ENCODE assay signal across 1 cellular context in the genomic region with DNA sequence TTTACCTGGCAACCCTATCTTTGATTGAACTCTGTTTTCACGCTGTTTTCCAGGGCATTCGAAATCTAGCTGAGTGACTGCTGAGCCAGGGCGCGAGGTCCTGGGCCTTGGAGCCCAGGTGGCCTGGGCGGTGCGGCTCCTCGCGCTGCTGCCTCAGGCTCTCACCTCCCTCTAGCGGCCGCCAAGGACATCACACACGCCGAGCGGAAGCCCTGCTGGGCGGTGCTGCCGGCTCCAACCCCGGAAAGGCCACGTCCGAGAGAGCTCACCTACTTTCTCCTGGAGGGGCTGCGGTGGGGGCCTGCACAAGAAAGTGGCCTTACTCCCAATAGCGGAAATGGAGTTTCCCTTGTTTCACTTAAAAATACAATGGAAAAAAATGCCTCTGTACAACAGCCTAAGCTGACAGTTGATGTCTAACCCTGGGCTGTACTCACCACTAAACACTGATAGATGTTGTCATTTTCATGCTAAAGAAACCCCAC.
TF ChIP-seq lines count a peak whose summit lies in the region.

No MANE protein-coding gene starts in this region.

TF ChIP-seq in HepG2, 621 proteins besides CTCF, POLR2A, EP300 and RAD21 (continued from another document and continues in another):
- TF ChIP-seq MIER3 (CRISPR knock-in tag; IDR thresholded peaks at IDR 0.05; ENCODE audit: borderline replicate concordance) (0 out of 2 replicates have a peak, but pooled peaks have one; percentile 45), NR2F1 (CRISPR knock-in tag; IDR thresholded peaks at IDR 0.05) (no peak), HDAC6 (IDR thresholded peaks at IDR 0.05; ENCODE audit: low read depth, low read length) (no peak), NR3C1 (CRISPR knock-in tag; IDR thresholded peaks at IDR 0.05) (no peak), PAF1 (CRISPR knock-in tag; IDR thresholded peaks at IDR 0.05) (no peak), ZSCAN20 (CRISPR knock-in tag; IDR thresholded peaks at IDR 0.05; ENCODE audit: borderline replicate concordance) (peak; percentile 56; the same call in 1 of the 2 replicates), DMAP1 (CRISPR knock-in tag; IDR thresholded peaks at IDR 0.05) (no peak), ZNF264 (CRISPR knock-in tag; IDR thresholded peaks at IDR 0.05) (0 out of 2 replicates have a peak, but pooled peaks have one; percentile 35), CHCHD3 (CRISPR knock-in tag; IDR thresholded peaks at IDR 0.05) (no peak), ZNF33A (CRISPR knock-in tag; IDR thresholded peaks at IDR 0.05; ENCODE audit: borderline replicate concordance) (no peak), SRSF4 (IDR thresholded peaks at IDR 0.05; ENCODE audit: low read depth, low read length, poor library complexity, severe bottlenecking) (no peak), ZNF138 (CRISPR knock-in tag; IDR thresholded peaks at IDR 0.05; ENCODE audit: low read depth) (no peak), ZNF230 (CRISPR knock-in tag; IDR thresholded peaks at IDR 0.05) (no peak), SP1 (IDR thresholded peaks at IDR 0.05) (no peak), SP1 (CRISPR knock-in tag; IDR thresholded peaks at IDR 0.05) (no peak), FOXA1 (IDR thresholded peaks at IDR 0.05) (no peak), FOXA1 (CRISPR knock-in tag; IDR thresholded peaks at IDR 0.05) (no peak), FOXC1 (CRISPR knock-in tag; IDR thresholded peaks at IDR 0.05; ENCODE audit: borderline replicate concordance) (peak; percentile 38; the same call in 1 of the 2 replicates), AGO2 (optimal IDR thresholded peaks at IDR 0.05; ENCODE audit: low read depth, low read length) (no peak), KDM4B (CRISPR knock-in tag; IDR thresholded peaks at IDR 0.05) (peak; percentile 66; the same call in 1 of the 2 replicates), ZNF556 (CRISPR knock-in tag; IDR thresholded peaks at IDR 0.05; ENCODE audit: borderline replicate concordance) (peak; percentile 52; the same call in 1 of the 2 replicates), SMAD1 (CRISPR knock-in tag; IDR thresholded peaks at IDR 0.05; ENCODE audit: borderline replicate concordance, low read depth) (no peak), RBFOX2 (IDR thresholded peaks at IDR 0.05; ENCODE audit: low read depth, low read length) (no peak), ZC3H4 (CRISPR knock-in tag; IDR thresholded peaks at IDR 0.05; ENCODE audit: borderline replicate concordance) (no peak), ZBTB20 (CRISPR knock-in tag; IDR thresholded peaks at IDR 0.05; ENCODE audit: borderline replicate concordance, low read depth) (peak; percentile 44; the same call in 1 of the 2 replicates), ZMYM3 (CRISPR knock-in tag; IDR thresholded peaks at IDR 0.05) (0 out of 2 replicates have a peak, but pooled peaks have one; percentile 16), MIER2 (CRISPR knock-in tag; IDR thresholded peaks at IDR 0.05) (no peak), RXRB (CRISPR knock-in tag; IDR thresholded peaks at IDR 0.05; ENCODE audit: borderline replicate concordance) (0 out of 2 replicates have a peak, but pooled peaks have one; percentile 15)
- TF ChIP-seq, protein P1, sequence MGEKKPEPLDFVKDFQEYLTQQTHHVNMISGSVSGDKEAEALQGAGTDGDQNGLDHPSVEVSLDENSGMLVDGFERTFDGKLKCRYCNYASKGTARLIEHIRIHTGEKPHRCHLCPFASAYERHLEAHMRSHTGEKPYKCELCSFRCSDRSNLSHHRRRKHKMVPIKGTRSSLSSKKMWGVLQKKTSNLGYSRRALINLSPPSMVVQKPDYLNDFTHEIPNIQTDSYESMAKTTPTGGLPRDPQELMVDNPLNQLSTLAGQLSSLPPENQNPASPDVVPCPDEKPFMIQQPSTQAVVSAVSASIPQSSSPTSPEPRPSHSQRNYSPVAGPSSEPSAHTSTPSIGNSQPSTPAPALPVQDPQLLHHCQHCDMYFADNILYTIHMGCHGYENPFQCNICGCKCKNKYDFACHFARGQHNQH (CRISPR knock-in tag; IDR thresholded peaks at IDR 0.05): peak; percentile 50; the same call in 1 of the 2 replicates
- TF ChIP-seq, protein P2, sequence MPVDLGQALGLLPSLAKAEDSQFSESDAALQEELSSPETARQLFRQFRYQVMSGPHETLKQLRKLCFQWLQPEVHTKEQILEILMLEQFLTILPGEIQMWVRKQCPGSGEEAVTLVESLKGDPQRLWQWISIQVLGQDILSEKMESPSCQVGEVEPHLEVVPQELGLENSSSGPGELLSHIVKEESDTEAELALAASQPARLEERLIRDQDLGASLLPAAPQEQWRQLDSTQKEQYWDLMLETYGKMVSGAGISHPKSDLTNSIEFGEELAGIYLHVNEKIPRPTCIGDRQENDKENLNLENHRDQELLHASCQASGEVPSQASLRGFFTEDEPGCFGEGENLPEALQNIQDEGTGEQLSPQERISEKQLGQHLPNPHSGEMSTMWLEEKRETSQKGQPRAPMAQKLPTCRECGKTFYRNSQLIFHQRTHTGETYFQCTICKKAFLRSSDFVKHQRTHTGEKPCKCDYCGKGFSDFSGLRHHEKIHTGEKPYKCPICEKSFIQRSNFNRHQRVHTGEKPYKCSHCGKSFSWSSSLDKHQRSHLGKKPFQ (CRISPR knock-in tag; IDR thresholded peaks at IDR 0.05; ENCODE audit: insufficient replicate concordance): no peak
- TF ChIP-seq, protein P3, sequence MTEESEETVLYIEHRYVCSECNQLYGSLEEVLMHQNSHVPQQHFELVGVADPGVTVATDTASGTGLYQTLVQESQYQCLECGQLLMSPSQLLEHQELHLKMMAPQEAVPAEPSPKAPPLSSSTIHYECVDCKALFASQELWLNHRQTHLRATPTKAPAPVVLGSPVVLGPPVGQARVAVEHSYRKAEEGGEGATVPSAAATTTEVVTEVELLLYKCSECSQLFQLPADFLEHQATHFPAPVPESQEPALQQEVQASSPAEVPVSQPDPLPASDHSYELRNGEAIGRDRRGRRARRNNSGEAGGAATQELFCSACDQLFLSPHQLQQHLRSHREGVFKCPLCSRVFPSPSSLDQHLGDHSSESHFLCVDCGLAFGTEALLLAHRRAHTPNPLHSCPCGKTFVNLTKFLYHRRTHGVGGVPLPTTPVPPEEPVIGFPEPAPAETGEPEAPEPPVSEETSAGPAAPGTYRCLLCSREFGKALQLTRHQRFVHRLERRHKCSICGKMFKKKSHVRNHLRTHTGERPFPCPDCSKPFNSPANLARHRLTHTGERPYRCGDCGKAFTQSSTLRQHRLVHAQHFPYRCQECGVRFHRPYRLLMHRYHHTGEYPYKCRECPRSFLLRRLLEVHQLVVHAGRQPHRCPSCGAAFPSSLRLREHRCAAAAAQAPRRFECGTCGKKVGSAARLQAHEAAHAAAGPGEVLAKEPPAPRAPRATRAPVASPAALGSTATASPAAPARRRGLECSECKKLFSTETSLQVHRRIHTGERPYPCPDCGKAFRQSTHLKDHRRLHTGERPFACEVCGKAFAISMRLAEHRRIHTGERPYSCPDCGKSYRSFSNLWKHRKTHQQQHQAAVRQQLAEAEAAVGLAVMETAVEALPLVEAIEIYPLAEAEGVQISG (CRISPR knock-in tag; IDR thresholded peaks at IDR 0.05): peak; percentile 76
- TF ChIP-seq, protein P4, sequence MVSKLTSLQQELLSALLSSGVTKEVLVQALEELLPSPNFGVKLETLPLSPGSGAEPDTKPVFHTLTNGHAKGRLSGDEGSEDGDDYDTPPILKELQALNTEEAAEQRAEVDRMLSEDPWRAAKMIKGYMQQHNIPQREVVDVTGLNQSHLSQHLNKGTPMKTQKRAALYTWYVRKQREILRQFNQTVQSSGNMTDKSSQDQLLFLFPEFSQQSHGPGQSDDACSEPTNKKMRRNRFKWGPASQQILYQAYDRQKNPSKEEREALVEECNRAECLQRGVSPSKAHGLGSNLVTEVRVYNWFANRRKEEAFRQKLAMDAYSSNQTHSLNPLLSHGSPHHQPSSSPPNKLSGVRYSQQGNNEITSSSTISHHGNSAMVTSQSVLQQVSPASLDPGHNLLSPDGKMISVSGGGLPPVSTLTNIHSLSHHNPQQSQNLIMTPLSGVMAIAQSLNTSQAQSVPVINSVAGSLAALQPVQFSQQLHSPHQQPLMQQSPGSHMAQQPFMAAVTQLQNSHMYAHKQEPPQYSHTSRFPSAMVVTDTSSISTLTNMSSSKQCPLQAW (CRISPR knock-in tag; IDR thresholded peaks at IDR 0.05): peak; percentile 73; the same call in 1 of the 2 replicates
- TF ChIP-seq, protein P5, sequence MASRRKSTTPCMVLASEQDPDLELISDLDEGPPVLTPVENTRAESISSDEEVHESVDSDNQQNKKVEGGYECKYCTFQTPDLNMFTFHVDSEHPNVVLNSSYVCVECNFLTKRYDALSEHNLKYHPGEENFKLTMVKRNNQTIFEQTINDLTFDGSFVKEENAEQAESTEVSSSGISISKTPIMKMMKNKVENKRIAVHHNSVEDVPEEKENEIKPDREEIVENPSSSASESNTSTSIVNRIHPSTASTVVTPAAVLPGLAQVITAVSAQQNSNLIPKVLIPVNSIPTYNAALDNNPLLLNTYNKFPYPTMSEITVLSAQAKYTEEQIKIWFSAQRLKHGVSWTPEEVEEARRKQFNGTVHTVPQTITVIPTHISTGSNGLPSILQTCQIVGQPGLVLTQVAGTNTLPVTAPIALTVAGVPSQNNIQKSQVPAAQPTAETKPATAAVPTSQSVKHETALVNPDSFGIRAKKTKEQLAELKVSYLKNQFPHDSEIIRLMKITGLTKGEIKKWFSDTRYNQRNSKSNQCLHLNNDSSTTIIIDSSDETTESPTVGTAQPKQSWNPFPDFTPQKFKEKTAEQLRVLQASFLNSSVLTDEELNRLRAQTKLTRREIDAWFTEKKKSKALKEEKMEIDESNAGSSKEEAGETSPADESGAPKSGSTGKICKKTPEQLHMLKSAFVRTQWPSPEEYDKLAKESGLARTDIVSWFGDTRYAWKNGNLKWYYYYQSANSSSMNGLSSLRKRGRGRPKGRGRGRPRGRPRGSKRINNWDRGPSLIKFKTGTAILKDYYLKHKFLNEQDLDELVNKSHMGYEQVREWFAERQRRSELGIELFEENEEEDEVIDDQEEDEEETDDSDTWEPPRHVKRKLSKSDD (CRISPR knock-in tag; IDR thresholded peaks at IDR 0.05; ENCODE audit: low read depth): no peak
- TF ChIP-seq, protein P6, sequence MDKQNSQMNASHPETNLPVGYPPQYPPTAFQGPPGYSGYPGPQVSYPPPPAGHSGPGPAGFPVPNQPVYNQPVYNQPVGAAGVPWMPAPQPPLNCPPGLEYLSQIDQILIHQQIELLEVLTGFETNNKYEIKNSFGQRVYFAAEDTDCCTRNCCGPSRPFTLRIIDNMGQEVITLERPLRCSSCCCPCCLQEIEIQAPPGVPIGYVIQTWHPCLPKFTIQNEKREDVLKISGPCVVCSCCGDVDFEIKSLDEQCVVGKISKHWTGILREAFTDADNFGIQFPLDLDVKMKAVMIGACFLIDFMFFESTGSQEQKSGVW (CRISPR knock-in tag; IDR thresholded peaks at IDR 0.05; ENCODE audit: borderline replicate concordance): no peak
- TF ChIP-seq, protein P7, sequence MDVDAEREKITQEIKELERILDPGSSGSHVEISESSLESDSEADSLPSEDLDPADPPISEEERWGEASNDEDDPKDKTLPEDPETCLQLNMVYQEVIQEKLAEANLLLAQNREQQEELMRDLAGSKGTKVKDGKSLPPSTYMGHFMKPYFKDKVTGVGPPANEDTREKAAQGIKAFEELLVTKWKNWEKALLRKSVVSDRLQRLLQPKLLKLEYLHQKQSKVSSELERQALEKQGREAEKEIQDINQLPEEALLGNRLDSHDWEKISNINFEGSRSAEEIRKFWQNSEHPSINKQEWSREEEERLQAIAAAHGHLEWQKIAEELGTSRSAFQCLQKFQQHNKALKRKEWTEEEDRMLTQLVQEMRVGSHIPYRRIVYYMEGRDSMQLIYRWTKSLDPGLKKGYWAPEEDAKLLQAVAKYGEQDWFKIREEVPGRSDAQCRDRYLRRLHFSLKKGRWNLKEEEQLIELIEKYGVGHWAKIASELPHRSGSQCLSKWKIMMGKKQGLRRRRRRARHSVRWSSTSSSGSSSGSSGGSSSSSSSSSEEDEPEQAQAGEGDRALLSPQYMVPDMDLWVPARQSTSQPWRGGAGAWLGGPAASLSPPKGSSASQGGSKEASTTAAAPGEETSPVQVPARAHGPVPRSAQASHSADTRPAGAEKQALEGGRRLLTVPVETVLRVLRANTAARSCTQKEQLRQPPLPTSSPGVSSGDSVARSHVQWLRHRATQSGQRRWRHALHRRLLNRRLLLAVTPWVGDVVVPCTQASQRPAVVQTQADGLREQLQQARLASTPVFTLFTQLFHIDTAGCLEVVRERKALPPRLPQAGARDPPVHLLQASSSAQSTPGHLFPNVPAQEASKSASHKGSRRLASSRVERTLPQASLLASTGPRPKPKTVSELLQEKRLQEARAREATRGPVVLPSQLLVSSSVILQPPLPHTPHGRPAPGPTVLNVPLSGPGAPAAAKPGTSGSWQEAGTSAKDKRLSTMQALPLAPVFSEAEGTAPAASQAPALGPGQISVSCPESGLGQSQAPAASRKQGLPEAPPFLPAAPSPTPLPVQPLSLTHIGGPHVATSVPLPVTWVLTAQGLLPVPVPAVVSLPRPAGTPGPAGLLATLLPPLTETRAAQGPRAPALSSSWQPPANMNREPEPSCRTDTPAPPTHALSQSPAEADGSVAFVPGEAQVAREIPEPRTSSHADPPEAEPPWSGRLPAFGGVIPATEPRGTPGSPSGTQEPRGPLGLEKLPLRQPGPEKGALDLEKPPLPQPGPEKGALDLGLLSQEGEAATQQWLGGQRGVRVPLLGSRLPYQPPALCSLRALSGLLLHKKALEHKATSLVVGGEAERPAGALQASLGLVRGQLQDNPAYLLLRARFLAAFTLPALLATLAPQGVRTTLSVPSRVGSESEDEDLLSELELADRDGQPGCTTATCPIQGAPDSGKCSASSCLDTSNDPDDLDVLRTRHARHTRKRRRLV (CRISPR knock-in tag; IDR thresholded peaks at IDR 0.05): no peak
- TF ChIP-seq, protein P8, sequence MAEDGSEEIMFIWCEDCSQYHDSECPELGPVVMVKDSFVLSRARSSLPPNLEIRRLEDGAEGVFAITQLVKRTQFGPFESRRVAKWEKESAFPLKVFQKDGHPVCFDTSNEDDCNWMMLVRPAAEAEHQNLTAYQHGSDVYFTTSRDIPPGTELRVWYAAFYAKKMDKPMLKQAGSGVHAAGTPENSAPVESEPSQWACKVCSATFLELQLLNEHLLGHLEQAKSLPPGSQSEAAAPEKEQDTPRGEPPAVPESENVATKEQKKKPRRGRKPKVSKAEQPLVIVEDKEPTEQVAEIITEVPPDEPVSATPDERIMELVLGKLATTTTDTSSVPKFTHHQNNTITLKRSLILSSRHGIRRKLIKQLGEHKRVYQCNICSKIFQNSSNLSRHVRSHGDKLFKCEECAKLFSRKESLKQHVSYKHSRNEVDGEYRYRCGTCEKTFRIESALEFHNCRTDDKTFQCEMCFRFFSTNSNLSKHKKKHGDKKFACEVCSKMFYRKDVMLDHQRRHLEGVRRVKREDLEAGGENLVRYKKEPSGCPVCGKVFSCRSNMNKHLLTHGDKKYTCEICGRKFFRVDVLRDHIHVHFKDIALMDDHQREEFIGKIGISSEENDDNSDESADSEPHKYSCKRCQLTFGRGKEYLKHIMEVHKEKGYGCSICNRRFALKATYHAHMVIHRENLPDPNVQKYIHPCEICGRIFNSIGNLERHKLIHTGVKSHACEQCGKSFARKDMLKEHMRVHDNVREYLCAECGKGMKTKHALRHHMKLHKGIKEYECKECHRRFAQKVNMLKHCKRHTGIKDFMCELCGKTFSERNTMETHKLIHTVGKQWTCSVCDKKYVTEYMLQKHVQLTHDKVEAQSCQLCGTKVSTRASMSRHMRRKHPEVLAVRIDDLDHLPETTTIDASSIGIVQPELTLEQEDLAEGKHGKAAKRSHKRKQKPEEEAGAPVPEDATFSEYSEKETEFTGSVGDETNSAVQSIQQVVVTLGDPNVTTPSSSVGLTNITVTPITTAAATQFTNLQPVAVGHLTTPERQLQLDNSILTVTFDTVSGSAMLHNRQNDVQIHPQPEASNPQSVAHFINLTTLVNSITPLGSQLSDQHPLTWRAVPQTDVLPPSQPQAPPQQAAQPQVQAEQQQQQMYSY (CRISPR knock-in tag; IDR thresholded peaks at IDR 0.05): no peak
- TF ChIP-seq, protein P9, sequence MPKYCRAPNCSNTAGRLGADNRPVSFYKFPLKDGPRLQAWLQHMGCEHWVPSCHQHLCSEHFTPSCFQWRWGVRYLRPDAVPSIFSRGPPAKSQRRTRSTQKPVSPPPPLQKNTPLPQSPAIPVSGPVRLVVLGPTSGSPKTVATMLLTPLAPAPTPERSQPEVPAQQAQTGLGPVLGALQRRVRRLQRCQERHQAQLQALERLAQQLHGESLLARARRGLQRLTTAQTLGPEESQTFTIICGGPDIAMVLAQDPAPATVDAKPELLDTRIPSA (CRISPR knock-in tag; IDR thresholded peaks at IDR 0.05; ENCODE audit: borderline replicate concordance): no peak
